ENCODE assay signal across 7 cellular contexts in the genomic region with DNA sequence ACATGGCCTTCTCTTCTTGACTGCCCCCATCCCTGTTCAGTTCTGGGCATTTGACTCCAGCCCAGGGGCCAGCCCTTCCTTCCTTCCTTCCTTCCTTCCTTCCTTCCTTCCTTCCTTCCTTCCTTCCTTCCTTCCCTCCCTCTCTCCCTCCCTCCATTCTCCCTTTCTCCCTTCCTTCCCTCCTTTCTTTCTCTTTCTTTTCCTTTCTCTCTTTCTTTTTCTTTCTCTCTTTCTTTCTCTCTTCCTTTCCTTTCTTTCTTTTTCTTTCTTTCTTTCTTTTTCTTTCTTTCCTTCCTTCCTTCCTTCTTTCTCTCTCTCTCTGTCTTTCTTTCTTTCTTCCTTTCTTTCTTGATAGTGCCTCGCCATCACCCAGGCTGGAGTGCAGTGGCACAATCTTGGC. TPM values are rescaled to one million over a fixed set of nuclear protein-coding genes. Genes with fewer than 3 reads are reported as not detected.
DNase-seq lines count a peak whose midpoint lies in the region; ATAC-seq and TF ChIP-seq lines count a peak whose summit lies in the region.
"Not testable (repeated sequence)": the region's sequence is repeated elsewhere in the genome, so short reads cannot be mapped to it uniquely, and the experiment has no call there.

No MANE protein-coding gene starts in this region.

- not testable (repeated sequence) for H3K4me3 Mint-ChIP-seq in T-helper 17 cell; activated CD8-positive, alpha-beta T cell treated with anti-CD3 and anti-CD28 coated beads for 36 hours; activated CD8-positive, alpha-beta memory T cell treated with anti-CD3 and anti-CD28 coated beads, Interleukin-2, amount 10 ng/mL, durations not matched to agents 7 days and 5 days; activated naive CD4-positive, alpha-beta T cell treated with anti-CD3 and anti-CD28 coated beads, Interleukin-2, amount 50 U/mL, for 24 hours; central memory CD8-positive, alpha-beta T cell; stimulated activated memory B cell treated with anti-CD40 and anti-IgM and Interleukin-4, amounts not matched to agents 10 μg/mL and 1 μg/mL and 100 μg/mL, for 72 hours

- H3K4me1 ChIP-seq in HEK293 (ENCODE audit: control insufficient read depth, insufficient read depth, low read length): not testable (repeated sequence)

- not testable (repeated sequence) for H3K9me3 Mint-ChIP-seq in activated CD8-positive, alpha-beta T cell treated with anti-CD3 and anti-CD28 coated beads for 36 hours; activated CD8-positive, alpha-beta memory T cell treated with anti-CD3 and anti-CD28 coated beads, Interleukin-2, amount 10 ng/mL, durations not matched to agents 7 days and 5 days (ENCODE audit: low read depth); activated naive CD4-positive, alpha-beta T cell treated with anti-CD3 and anti-CD28 coated beads, Interleukin-2, amount 50 U/mL, for 24 hours; central memory CD8-positive, alpha-beta T cell; stimulated activated memory B cell treated with anti-CD40 and anti-IgM and Interleukin-4, amounts not matched to agents 10 μg/mL and 1 μg/mL and 100 μg/mL, for 72 hours

- H3K9me3 ChIP-seq in HEK293 (ENCODE audit: control insufficient read depth, insufficient read depth, low read depth, low read length); T-helper 17 cell (ENCODE audit: control insufficient read depth, low read length, poor library complexity, severe bottlenecking): not testable (repeated sequence)

- not testable (repeated sequence) for ATAC-seq in T-helper 17 cell; activated CD8-positive, alpha-beta T cell treated with anti-CD3 and anti-CD28 coated beads for 36 hours; activated CD8-positive, alpha-beta memory T cell treated with anti-CD3 and anti-CD28 coated beads, Interleukin-2, amount 10 ng/mL, durations not matched to agents 7 days and 5 days; central memory CD8-positive, alpha-beta T cell (replicated peaks; ENCODE audit: extremely low read depth, poor library complexity, severe bottlenecking); stimulated activated memory B cell treated with anti-CD40 and anti-IgM and Interleukin-4, amounts not matched to agents 10 μg/mL and 1 μg/mL and 100 μg/mL, for 72 hours

- TF ChIP-seq CTCF in HEK293 (tag by site-specific recombination; IDR thresholded peaks at IDR 0.05): not testable (repeated sequence)
- TF ChIP-seq CTCF in activated CD8-positive, alpha-beta T cell treated with anti-CD3 and anti-CD28 coated beads for 36 hours (IDR thresholded peaks at IDR 0.05): peak; percentile 17

- H3K27ac Mint-ChIP-seq in T-helper 17 cell: peak overlapping the region; percentile 66
- H3K27ac Mint-ChIP-seq in activated CD8-positive, alpha-beta T cell treated with anti-CD3 and anti-CD28 coated beads for 36 hours: not testable (repeated sequence)
- H3K27ac Mint-ChIP-seq in activated CD8-positive, alpha-beta memory T cell treated with anti-CD3 and anti-CD28 coated beads, Interleukin-2, amount 10 ng/mL, durations not matched to agents 7 days and 5 days: peak overlapping the region; percentile 50
- H3K27ac Mint-ChIP-seq in activated naive CD4-positive, alpha-beta T cell treated with anti-CD3 and anti-CD28 coated beads, Interleukin-2, amount 50 U/mL, for 24 hours: peak overlapping the region; percentile 35
- peak overlapping the region; percentile 77 for H3K27ac Mint-ChIP-seq in central memory CD8-positive, alpha-beta T cell (ENCODE audit: low read depth)
- peak overlapping the region; percentile 10 for H3K27ac Mint-ChIP-seq in stimulated activated memory B cell treated with anti-CD40 and anti-IgM and Interleukin-4, amounts not matched to agents 10 μg/mL and 1 μg/mL and 100 μg/mL, for 72 hours

- H3K4me1 Mint-ChIP-seq in T-helper 17 cell: peaks cover 22% of the 10 kb centered on the region
- H3K4me1 Mint-ChIP-seq in activated CD8-positive, alpha-beta T cell treated with anti-CD3 and anti-CD28 coated beads for 36 hours (ENCODE audit: low read depth): peaks cover 15% of the 10 kb centered on the region
- peaks cover 24% of the 10 kb centered on the region for H3K4me1 Mint-ChIP-seq in activated CD8-positive, alpha-beta memory T cell treated with anti-CD3 and anti-CD28 coated beads, Interleukin-2, amount 10 ng/mL, durations not matched to agents 7 days and 5 days
- H3K4me1 Mint-ChIP-seq in activated naive CD4-positive, alpha-beta T cell treated with anti-CD3 and anti-CD28 coated beads, Interleukin-2, amount 50 U/mL, for 24 hours: peaks cover 17% of the 10 kb centered on the region
- H3K4me1 Mint-ChIP-seq in central memory CD8-positive, alpha-beta T cell: peaks cover 36% of the 10 kb centered on the region
- peaks cover 25% of the 10 kb centered on the region for H3K4me1 Mint-ChIP-seq in stimulated activated memory B cell treated with anti-CD40 and anti-IgM and Interleukin-4, amounts not matched to agents 10 μg/mL and 1 μg/mL and 100 μg/mL, for 72 hours

- not testable (repeated sequence) for H3K27ac ChIP-seq in HEK293 (ENCODE audit: extremely low read depth, low read depth, low read length)

- CTCF ChIA-PET in HEK293 (lab: Yijun Ruan, JAX): interaction anchor here (1.1 to 4.5 kb wide), 5 partner anchors 9 to 335 kb away, joined by 3 to 38 read pairs (median 4); no protein-coding TSS in a partner anchor
- CTCF ChIA-PET in activated CD8-positive, alpha-beta T cell treated with anti-CD3 and anti-CD28 coated beads for 36 hours (lab: Charles Lee): interaction anchor here (0.8 kb wide), 1 partner anchor 9 kb away, joined by 4 read pairs; no protein-coding TSS in a partner anchor
- CTCF ChIA-PET in activated CD8-positive, alpha-beta memory T cell treated with anti-CD3 and anti-CD28 coated beads, Interleukin-2, amount 10 ng/mL, durations not matched to agents 7 days and 5 days (lab: Charles Lee): interaction anchor here (0.6 to 2.8 kb wide), 3 partner anchors 9 to 43 kb away, joined by 3 to 16 read pairs (median 9); no protein-coding TSS in a partner anchor

- not testable (repeated sequence) for H3K27me3 Mint-ChIP-seq in T-helper 17 cell; activated CD8-positive, alpha-beta T cell treated with anti-CD3 and anti-CD28 coated beads for 36 hours; activated CD8-positive, alpha-beta memory T cell treated with anti-CD3 and anti-CD28 coated beads, Interleukin-2, amount 10 ng/mL, durations not matched to agents 7 days and 5 days; activated naive CD4-positive, alpha-beta T cell treated with anti-CD3 and anti-CD28 coated beads, Interleukin-2, amount 50 U/mL, for 24 hours; central memory CD8-positive, alpha-beta T cell; stimulated activated memory B cell treated with anti-CD40 and anti-IgM and Interleukin-4, amounts not matched to agents 10 μg/mL and 1 μg/mL and 100 μg/mL, for 72 hours

- intact Hi-C loops in activated CD8-positive, alpha-beta T cell treated with anti-CD3 and anti-CD28 coated beads for 36 hours (cut with micrococcal nuclease): loop anchor here (10.0 kb wide), 1 partner anchor 229 kb away; no protein-coding TSS in a partner anchor

- H3K36me3 ChIP-seq in HEK293 (ENCODE audit: control insufficient read depth in 2 of 2, insufficient read depth in 1 of 2, low read length in 2 of 2): not testable (repeated sequence)

- not testable (repeated sequence) for DNase-seq in T-helper 17 cell; activated CD8-positive, alpha-beta T cell treated with anti-CD3 and anti-CD28 coated beads for 36 hours; activated CD8-positive, alpha-beta memory T cell treated with anti-CD3 and anti-CD28 coated beads, Interleukin-2, amount 10 ng/mL, durations not matched to agents 7 days and 5 days; central memory CD8-positive, alpha-beta T cell (ENCODE audit: low spot score in 2 of 2)

- POLR2A ChIA-PET in HEK293 (lab: Yijun Ruan, JAX): not testable (repeated sequence)
- POLR2A ChIA-PET in activated CD8-positive, alpha-beta T cell treated with anti-CD3 and anti-CD28 coated beads for 36 hours (lab: Charles Lee): interaction anchor here (1.2 kb wide), 1 partner anchor 9 kb away, joined by 3 read pairs; no protein-coding TSS in a partner anchor

- H3K4me3 ChIP-seq in HEK293 (ENCODE audit: low read depth, low read length): not testable (repeated sequence)

- H3K36me3 Mint-ChIP-seq in T-helper 17 cell (ENCODE audit: low read depth); activated CD8-positive, alpha-beta T cell treated with anti-CD3 and anti-CD28 coated beads for 36 hours (ENCODE audit: low read depth); activated CD8-positive, alpha-beta memory T cell treated with anti-CD3 and anti-CD28 coated beads, Interleukin-2, amount 10 ng/mL, durations not matched to agents 7 days and 5 days; activated naive CD4-positive, alpha-beta T cell treated with anti-CD3 and anti-CD28 coated beads, Interleukin-2, amount 50 U/mL, for 24 hours; central memory CD8-positive, alpha-beta T cell (ENCODE audit: insufficient read depth): not testable (repeated sequence)
- H3K36me3 Mint-ChIP-seq in stimulated activated memory B cell treated with anti-CD40 and anti-IgM and Interleukin-4, amounts not matched to agents 10 μg/mL and 1 μg/mL and 100 μg/mL, for 72 hours: peaks cover 11% of the 10 kb centered on the region

TF ChIP-seq in HEK293, 187 proteins besides CTCF, POLR2A, EP300 and RAD21 (continues in another document):
- TF ChIP-seq ZNF366 (tag by site-specific recombination; conservative IDR thresholded peaks at IDR 0.05) (peak; percentile 98), PRDM1 (tag by site-specific recombination; IDR thresholded peaks at IDR 0.05) (peak; percentile 97)

RNA-seq across cellular contexts. Expression of a gene that starts 45.8 kb away (rescaled TPM):
- total RNA-seq in T-helper 17 cell: 10 to 100 TPM; 29.4 to 32.7 TPM
- total RNA-seq in activated CD8-positive, alpha-beta T cell treated with anti-CD3 and anti-CD28 coated beads for 36 hours: 1 to 10 TPM; 3.8 to 5.2 TPM
- 10 to 100 TPM in 1 of 2 experiments, 1 to 10 TPM in 1; 9.9 to 13.0 TPM for total RNA-seq in activated CD8-positive, alpha-beta memory T cell treated with anti-CD3 and anti-CD28 coated beads, Interleukin-2, amount 10 ng/mL, durations not matched to agents 7 days and 5 days

RNA-seq across cellular contexts. Expression of a gene that starts 55.1 kb away (rescaled TPM):
- total RNA-seq in T-helper 17 cell: 1 to 10 TPM; 6.3 to 8.6 TPM
- 1 to 10 TPM; 2.5 TPM for total RNA-seq in activated CD8-positive, alpha-beta T cell treated with anti-CD3 and anti-CD28 coated beads for 36 hours
- total RNA-seq in activated CD8-positive, alpha-beta memory T cell treated with anti-CD3 and anti-CD28 coated beads, Interleukin-2, amount 10 ng/mL, durations not matched to agents 7 days and 5 days: 10 to 100 TPM in 1 of 2 experiments, 1 to 10 TPM in 1; 7.8 to 19.4 TPM
